ENCODE assay signal across 13 cellular contexts in genomic region chr5:57784106-57784505, GRCh38.
A peak's percentile ranks its signal among the peaks of the same experiment; 100 is the strongest.
DNase-seq lines count a peak whose midpoint lies in the region; ATAC-seq and TF ChIP-seq lines count a peak whose summit lies in the region.
"Had no signal": no experiment of that assay in that cellular context is flagged by ENCODE, and none has a peak within 500 bp of the region (broad histone marks: within the 10 kb centered on the region; RNA-seq: fewer than 3 reads in every experiment).

No MANE protein-coding gene starts in this region.

- H3K9me3 ChIP-seq in adipocyte (ENCODE audit: control insufficient read depth, low read length) (no peaks in the 10 kb centered on the region), skeletal muscle tissue (ENCODE audit: control insufficient read depth in 3 of 3, low read length in 3 of 3) (no peaks in the 10 kb centered on the region), spleen (no peaks in the 10 kb centered on the region)

- H3K9ac ChIP-seq in adipocyte (ENCODE audit: low read length) (peak overlapping the region; percentile 39), skeletal muscle tissue (ENCODE audit: low read depth in 1 of 3, low read length in 3 of 3) (peak overlapping the region in 1 of 3 donors; percentile 17)
- H3K9ac ChIP-seq: parathyroid adenoma had no signal

- ATAC-seq in foreskin keratinocyte (no peak), HG03159 (IDR thresholded peaks at IDR 0.05; ENCODE audit: unreplicated experiment) (no peak)
- ATAC-seq: activated T-cell treated with anti-CD3 and anti-CD28 coated beads, Interleukin-2, amount 50 U/mL, for 4 hours had no signal

- intact Hi-C loops in spleen (cut with DNase I; ENCODE audit: low total_unique reads): no loop called here

- H3K4me3 ChIP-seq in adipocyte (ENCODE audit: low read length) (peak overlapping the region; percentile 66), skeletal muscle tissue (ENCODE audit: low read length in 3 of 3) (peak overlapping the region; percentile 22 to 54 (median 52)), spleen (peak overlapping the region in 2 of 8 donors; percentile 21 to 23)

- 38 to 70% (median 61%) methylated on average over 3 of the region's 3 CpGs for WGBS in spleen, 5 donors

- TF ChIP-seq CTCF in foreskin keratinocyte (conservative IDR thresholded peaks at IDR 0.05) (no peak), spleen (IDR thresholded peaks at IDR 0.05 in 8 of 11, conservative IDR thresholded peaks at IDR 0.05 in 3 of 11) (no peak)

- H3K4me1 ChIP-seq in adipocyte (ENCODE audit: control insufficient read depth, insufficient read depth, low read length): peaks cover 22% of the 10 kb centered on the region
- H3K4me1 ChIP-seq in foreskin keratinocyte: peaks cover 13% of the 10 kb centered on the region
- H3K4me1 ChIP-seq in skeletal muscle tissue (ENCODE audit: control insufficient read depth in 3 of 3, insufficient read depth in 3 of 3, low read length in 3 of 3): peaks cover 3 to 21% (median 6%) of the 10 kb centered on the region in 3 donors
- H3K4me1 ChIP-seq in spleen: peaks cover 0 to 4% (median 0%) of the 10 kb centered on the region in 6 donors
- H3K4me1 ChIP-seq: parathyroid adenoma had no signal

- no peaks in the 10 kb centered on the region for H3K36me3 ChIP-seq in adipocyte (ENCODE audit: control insufficient read depth, insufficient read depth, low read length, severe bottlenecking)
- H3K36me3 ChIP-seq in skeletal muscle tissue (ENCODE audit: control insufficient read depth in 3 of 3, insufficient read depth in 3 of 3, low read length in 3 of 3): no peaks in the 10 kb centered on the region
- no peaks in the 10 kb centered on the region for H3K36me3 ChIP-seq in spleen

- H3K27ac ChIP-seq in foreskin keratinocyte (no peak overlapping the region), skeletal muscle tissue (ENCODE audit: low read depth, low read length) (no peak overlapping the region), spleen (peak overlapping the region in 2 of 8 donors; percentile 5 to 56)
- H3K27ac ChIP-seq: parathyroid adenoma had no signal

- no peak for TF ChIP-seq POLR2A in spleen (IDR thresholded peaks at IDR 0.05)

- DNase-seq in ELR (ENCODE audit: low read depth) (peak; percentile 36), adipocyte (ENCODE audit: low read depth) (peak; percentile 24), foreskin keratinocyte (peak; percentile 3 to 48), spleen (no peak), D341Med (ENCODE audit: low spot score) (no peak), NCI-H128 (lab: John Stamatoyannopoulos, UW; ENCODE audit: unreplicated experiment) (no peak)
- DNase-seq: activated CD4-positive, alpha-beta T cell treated with anti-CD3 and anti-CD28 coated beads, Interleukin-2, amount 50 U/mL, for 1 hour; activated T-cell treated with anti-CD3 and anti-CD28 coated beads, Interleukin-2, amount 50 U/mL, for 4 hours; hypothalamus; MV-4-11 had no signal

- no peaks in the 10 kb centered on the region for H3K27me3 ChIP-seq in adipocyte (replicated peaks; ENCODE audit: control insufficient read depth, insufficient read depth, low read length)
- no peaks in the 10 kb centered on the region for H3K27me3 ChIP-seq in foreskin keratinocyte
- H3K27me3 ChIP-seq in skeletal muscle tissue (ENCODE audit: control insufficient read depth in 3 of 3, insufficient read depth in 3 of 3, low read length in 3 of 3): no peaks in the 10 kb centered on the region
- no peaks in the 10 kb centered on the region for H3K27me3 ChIP-seq in spleen (replicated peaks in 1 of 7)

Comparison
In these comparisons a context has a peak if more than half of its experiments do, and no peak if none do; other contexts are left out.
1. DNase-seq: peak in ELR (single experiment), adipocyte (single experiment) and foreskin keratinocyte (2 of 2); none in spleen (single experiment), D341Med (single experiment) and NCI-H128 (single experiment).